ENCODE assay signal across 2 cellular contexts in the genomic region with DNA sequence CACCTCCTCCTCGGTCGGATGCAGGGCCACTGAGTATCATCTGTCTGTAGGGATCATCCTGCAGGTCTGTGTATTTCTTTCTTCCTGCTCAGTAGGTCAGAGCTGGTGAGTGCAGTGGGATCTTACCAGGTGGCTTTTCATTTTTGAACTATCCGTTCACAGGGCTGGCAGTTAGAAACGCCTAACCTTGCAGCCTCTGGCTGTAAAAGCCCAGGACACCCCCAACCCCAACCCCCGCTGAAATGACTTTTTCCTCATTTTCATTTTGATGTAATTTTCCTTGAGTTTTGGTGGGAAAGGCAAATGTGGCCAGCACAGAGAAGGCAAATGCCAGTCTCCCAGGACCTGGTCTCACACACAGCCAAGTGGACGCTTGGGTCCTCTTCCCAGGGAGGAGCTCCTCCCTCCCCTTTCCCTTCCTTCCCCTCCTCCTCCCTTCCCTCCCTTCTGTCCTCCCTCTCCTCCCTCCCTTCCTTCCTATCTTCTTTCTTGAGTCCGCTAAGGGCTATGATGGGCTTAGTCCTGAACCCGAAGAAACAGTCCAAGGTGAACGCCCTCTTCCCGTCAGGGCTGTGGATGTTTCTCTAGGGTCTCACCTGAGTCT.
TF ChIP-seq lines count a peak whose summit lies in the region.

No MANE protein-coding gene starts in this region.

TF ChIP-seq in HEK293, 187 proteins besides CTCF, POLR2A, EP300 and RAD21:
- TF ChIP-seq FEZF1 (tag by site-specific recombination; IDR thresholded peaks at IDR 0.05) (no peak), WT1 (tag by site-specific recombination; IDR thresholded peaks at IDR 0.05) (peak; percentile 73)

TF ChIP-seq in K562, 482 proteins besides CTCF, POLR2A, EP300 and RAD21:
- TF ChIP-seq RBM25 (IDR thresholded peaks at IDR 0.05; ENCODE audit: low read depth, low read length, severe bottlenecking) = no peak
- no peak for TF ChIP-seq ZSCAN29 (IDR thresholded peaks at IDR 0.05)
- TF ChIP-seq, protein P1, sequence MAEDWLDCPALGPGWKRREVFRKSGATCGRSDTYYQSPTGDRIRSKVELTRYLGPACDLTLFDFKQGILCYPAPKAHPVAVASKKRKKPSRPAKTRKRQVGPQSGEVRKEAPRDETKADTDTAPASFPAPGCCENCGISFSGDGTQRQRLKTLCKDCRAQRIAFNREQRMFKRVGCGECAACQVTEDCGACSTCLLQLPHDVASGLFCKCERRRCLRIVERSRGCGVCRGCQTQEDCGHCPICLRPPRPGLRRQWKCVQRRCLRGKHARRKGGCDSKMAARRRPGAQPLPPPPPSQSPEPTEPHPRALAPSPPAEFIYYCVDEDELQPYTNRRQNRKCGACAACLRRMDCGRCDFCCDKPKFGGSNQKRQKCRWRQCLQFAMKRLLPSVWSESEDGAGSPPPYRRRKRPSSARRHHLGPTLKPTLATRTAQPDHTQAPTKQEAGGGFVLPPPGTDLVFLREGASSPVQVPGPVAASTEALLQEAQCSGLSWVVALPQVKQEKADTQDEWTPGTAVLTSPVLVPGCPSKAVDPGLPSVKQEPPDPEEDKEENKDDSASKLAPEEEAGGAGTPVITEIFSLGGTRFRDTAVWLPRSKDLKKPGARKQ (CRISPR knock-in tag; IDR thresholded peaks at IDR 0.05) = no peak
- peak; percentile 57 for TF ChIP-seq ZNF263 (CRISPR knock-in tag; IDR thresholded peaks at IDR 0.05; ENCODE audit: borderline replicate concordance)
- TF ChIP-seq PPARD (CRISPR knock-in tag; IDR thresholded peaks at IDR 0.05) = no peak
- 0 out of 2 replicates have a peak, but pooled peaks have one; percentile 10 for TF ChIP-seq POLR2AphosphoS5 (IDR thresholded peaks at IDR 0.05; ENCODE audit: control insufficient read depth, insufficient read depth, low read depth, low read length)
- TF ChIP-seq, protein P2, sequence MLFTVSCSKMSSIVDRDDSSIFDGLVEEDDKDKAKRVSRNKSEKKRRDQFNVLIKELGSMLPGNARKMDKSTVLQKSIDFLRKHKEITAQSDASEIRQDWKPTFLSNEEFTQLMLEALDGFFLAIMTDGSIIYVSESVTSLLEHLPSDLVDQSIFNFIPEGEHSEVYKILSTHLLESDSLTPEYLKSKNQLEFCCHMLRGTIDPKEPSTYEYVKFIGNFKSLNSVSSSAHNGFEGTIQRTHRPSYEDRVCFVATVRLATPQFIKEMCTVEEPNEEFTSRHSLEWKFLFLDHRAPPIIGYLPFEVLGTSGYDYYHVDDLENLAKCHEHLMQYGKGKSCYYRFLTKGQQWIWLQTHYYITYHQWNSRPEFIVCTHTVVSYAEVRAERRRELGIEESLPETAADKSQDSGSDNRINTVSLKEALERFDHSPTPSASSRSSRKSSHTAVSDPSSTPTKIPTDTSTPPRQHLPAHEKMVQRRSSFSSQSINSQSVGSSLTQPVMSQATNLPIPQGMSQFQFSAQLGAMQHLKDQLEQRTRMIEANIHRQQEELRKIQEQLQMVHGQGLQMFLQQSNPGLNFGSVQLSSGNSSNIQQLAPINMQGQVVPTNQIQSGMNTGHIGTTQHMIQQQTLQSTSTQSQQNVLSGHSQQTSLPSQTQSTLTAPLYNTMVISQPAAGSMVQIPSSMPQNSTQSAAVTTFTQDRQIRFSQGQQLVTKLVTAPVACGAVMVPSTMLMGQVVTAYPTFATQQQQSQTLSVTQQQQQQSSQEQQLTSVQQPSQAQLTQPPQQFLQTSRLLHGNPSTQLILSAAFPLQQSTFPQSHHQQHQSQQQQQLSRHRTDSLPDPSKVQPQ (CRISPR knock-in tag; IDR thresholded peaks at IDR 0.05; ENCODE audit: borderline replicate concordance) = no peak
